Comparison of ENCODE assay signal across 20 cellular contexts in the genomic region with DNA sequence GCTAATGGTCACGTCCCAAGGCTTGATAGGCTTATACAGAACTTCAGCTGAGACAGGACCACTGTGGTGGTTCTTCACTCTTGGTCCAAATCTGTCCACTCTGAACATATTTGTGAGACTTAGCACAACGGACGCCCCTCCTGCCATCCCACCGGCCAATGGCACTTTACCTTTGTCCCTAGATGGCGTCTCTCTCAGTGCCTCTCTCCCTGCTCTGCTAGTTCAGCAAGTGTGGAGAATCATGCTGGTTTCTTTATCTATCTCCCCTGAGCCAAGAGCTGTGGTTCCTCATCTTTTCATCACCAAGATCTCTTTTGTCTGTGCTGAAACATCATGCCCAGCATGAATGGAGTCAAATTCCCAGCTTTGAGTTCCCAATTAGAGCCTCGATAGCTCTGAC.
"Had no signal": no experiment of that assay in that cellular context is flagged by ENCODE, and none has a peak within 500 bp of the region (broad histone marks: within the 10 kb centered on the region; RNA-seq: fewer than 3 reads in every experiment).

No MANE protein-coding gene starts in this region.

- H3K27me3 Mint-ChIP-seq: activated CD4-positive, alpha-beta memory T cell treated with anti-CD3 and anti-CD28 coated beads for 36 hours; activated naive CD8-positive, alpha-beta T cell had no signal

- H3K9me3 ChIP-seq: adrenal gland, colonic mucosa, esophagus muscularis mucosa, neutrophil, pancreas, thoracic aorta had no signal

- ATAC-seq: left ventricle myocardium superior, pancreas, right cardiac atrium had no signal

- H3K4me1 Mint-ChIP-seq: stimulated activated naive B cell treated with anti-CD40 and anti-IgM and Interleukin-4, amounts not matched to agents 10 μg/mL and 1 μg/mL and 100 μg/mL, for 72 hours had no signal

- H3K4me3 Mint-ChIP-seq: activated CD4-positive, alpha-beta memory T cell treated with anti-CD3 and anti-CD28 coated beads for 36 hours; activated naive CD8-positive, alpha-beta T cell; natural killer cell treated with Interleukin-12 subunit alpha and Interleukin-12 subunit beta and Interleukin-15 and Interleukin-18, amount 100 ng/mL, for 72 hours; stimulated activated naive B cell treated with anti-CD40 and anti-IgM and Interleukin-4, amounts not matched to agents 10 μg/mL and 1 μg/mL and 100 μg/mL, for 72 hours; T-helper 1 cell treated with Interleukin-12 subunit alpha and Interleukin-12 subunit beta and Interleukin-4 antibody, amounts not matched to agents 30 μg/mL and 1 μg/mL, for 36 hours; type B pancreatic cell had no signal

- H3K27ac ChIP-seq: adrenal gland, colonic mucosa, dorsolateral prefrontal cortex, esophagus muscularis mucosa, hepatocyte, neutrophil, pancreas, thoracic aorta had no signal

- H3K36me3 Mint-ChIP-seq: activated CD4-positive, alpha-beta memory T cell treated with anti-CD3 and anti-CD28 coated beads for 36 hours; activated naive CD8-positive, alpha-beta T cell; natural killer cell treated with Interleukin-12 subunit alpha and Interleukin-12 subunit beta and Interleukin-15 and Interleukin-18, amount 100 ng/mL, for 72 hours; stimulated activated naive B cell treated with anti-CD40 and anti-IgM and Interleukin-4, amounts not matched to agents 10 μg/mL and 1 μg/mL and 100 μg/mL, for 72 hours; type B pancreatic cell had no signal

- H3K27ac Mint-ChIP-seq: activated naive CD8-positive, alpha-beta T cell; activated T-helper 2 cell treated with anti-CD3 and anti-CD28 coated beads, Interferon-gamma antibody, Interleukin-2, Interleukin-4, amounts not matched to agents 10 μg/mL and 5 μg/mL and 100 μg/mL, durations not matched to agents 14 hours and 24 hours and 36 hours; natural killer cell treated with Interleukin-12 subunit alpha and Interleukin-12 subunit beta and Interleukin-15 and Interleukin-18, amount 100 ng/mL, for 72 hours; stimulated activated naive B cell treated with anti-CD40 and anti-IgM and Interleukin-4, amounts not matched to agents 10 μg/mL and 1 μg/mL and 100 μg/mL, for 72 hours; T-helper 1 cell treated with Interleukin-12 subunit alpha and Interleukin-12 subunit beta and Interleukin-4 antibody, amounts not matched to agents 30 μg/mL and 1 μg/mL, for 36 hours; type B pancreatic cell had no signal

- H3K4me2 ChIP-seq: hepatocyte had no signal

- H3K4me3 ChIP-seq: adrenal gland, colonic mucosa, dorsolateral prefrontal cortex, esophagus muscularis mucosa, hepatocyte, pancreas, thoracic aorta had no signal

- H2AFZ ChIP-seq: hepatocyte had no signal

- H3K79me2 ChIP-seq: hepatocyte had no signal

- H3K9me3 Mint-ChIP-seq: activated CD4-positive, alpha-beta memory T cell treated with anti-CD3 and anti-CD28 coated beads for 36 hours; activated T-helper 2 cell treated with anti-CD3 and anti-CD28 coated beads, Interferon-gamma antibody, Interleukin-2, Interleukin-4, amounts not matched to agents 10 μg/mL and 5 μg/mL and 100 μg/mL, durations not matched to agents 14 hours and 24 hours and 36 hours; natural killer cell treated with Interleukin-12 subunit alpha and Interleukin-12 subunit beta and Interleukin-15 and Interleukin-18, amount 100 ng/mL, for 72 hours; stimulated activated naive B cell treated with anti-CD40 and anti-IgM and Interleukin-4, amounts not matched to agents 10 μg/mL and 1 μg/mL and 100 μg/mL, for 72 hours; T-helper 1 cell treated with Interleukin-12 subunit alpha and Interleukin-12 subunit beta and Interleukin-4 antibody, amounts not matched to agents 30 μg/mL and 1 μg/mL, for 36 hours; type B pancreatic cell had no signal

- H3K36me3 ChIP-seq: adrenal gland, colonic mucosa, esophagus muscularis mucosa, neutrophil, pancreas, thoracic aorta had no signal

- H3K27me3 ChIP-seq: adrenal gland, colonic mucosa, dorsolateral prefrontal cortex, pancreas had no signal

- DNase-seq: activated CD4-positive, alpha-beta T cell treated with anti-CD3 and anti-CD28 coated beads for 48 hours; activated naive CD4-positive, alpha-beta T cell; adrenal gland; colonic mucosa; dorsolateral prefrontal cortex; glutamatergic neuron; left ventricle myocardium superior; pancreas; right cardiac atrium; stimulated activated naive B cell treated with anti-CD40 and anti-IgM and Interleukin-4, amounts not matched to agents 10 μg/mL and 1 μg/mL and 100 μg/mL, for 72 hours had no signal

- H3K4me1 ChIP-seq: adrenal gland, colonic mucosa, esophagus muscularis mucosa, pancreas had no signal
